In the genomic region with DNA sequence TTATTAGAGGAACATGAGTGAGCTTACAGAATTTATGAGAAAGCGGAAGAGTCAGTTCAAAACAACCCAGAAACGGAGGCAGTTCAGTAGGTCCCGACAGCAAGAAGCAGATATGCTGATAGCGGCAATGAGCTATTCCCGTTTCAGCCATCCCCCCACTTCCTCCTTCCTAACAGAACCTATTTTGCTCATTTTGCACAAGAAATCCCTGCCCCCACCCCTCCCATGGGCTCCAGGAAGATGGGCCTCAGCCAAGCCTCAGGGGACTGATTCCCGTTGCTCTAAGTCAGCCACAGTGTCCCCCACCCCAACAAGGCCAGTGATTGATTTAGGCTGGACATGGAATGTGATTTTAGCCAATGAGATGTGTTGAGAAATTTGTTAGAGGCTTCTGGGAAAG, we compare ENCODE assay signal across 13 cellular contexts.
DNase-seq lines count a peak whose midpoint lies in the region; ATAC-seq and TF ChIP-seq lines count a peak whose summit lies in the region.
"Had no signal": no experiment of that assay in that cellular context is flagged by ENCODE, and none has a peak within 500 bp of the region (broad histone marks: within the 10 kb centered on the region; RNA-seq: fewer than 3 reads in every experiment).

No MANE protein-coding gene starts in this region.

- H3K27ac Mint-ChIP-seq in activated CD4-positive, alpha-beta T cell treated with anti-CD3 and anti-CD28 coated beads, Interleukin-2, amount 10 ng/mL, durations not matched to agents 24 days and 14 days, result peak overlapping the region; percentile 11
- no peak overlapping the region for H3K27ac Mint-ChIP-seq in stimulated activated memory B cell treated with anti-CD40 and anti-IgM and Interleukin-4, amounts not matched to agents 10 μg/mL and 1 μg/mL and 100 μg/mL, for 72 hours
- H3K27ac Mint-ChIP-seq: activated B cell treated with CpG ODN at 0.5 μM for 24 hours had no signal

- H3K27me3 Mint-ChIP-seq in activated CD4-positive, alpha-beta T cell treated with anti-CD3 and anti-CD28 coated beads, Interleukin-2, amount 10 ng/mL, durations not matched to agents 24 days and 14 days, result peaks cover 3% of the 10 kb centered on the region
- H3K27me3 Mint-ChIP-seq in stimulated activated memory B cell treated with anti-CD40 and anti-IgM and Interleukin-4, amounts not matched to agents 10 μg/mL and 1 μg/mL and 100 μg/mL, for 72 hours, result peaks cover 60% of the 10 kb centered on the region

- TF ChIP-seq CTCF in colonic mucosa (IDR thresholded peaks at IDR 0.05) (no peak), lower lobe of right lung (IDR thresholded peaks at IDR 0.05) (no peak), tibial artery (IDR thresholded peaks at IDR 0.05) (no peak)

- no peaks in the 10 kb centered on the region for H3K9me3 ChIP-seq in colonic mucosa
- H3K9me3 ChIP-seq in lower lobe of right lung, result no peaks in the 10 kb centered on the region
- no peaks in the 10 kb centered on the region for H3K9me3 ChIP-seq in tibial artery
- H3K9me3 ChIP-seq: A549 had no signal

- H3K9me3 Mint-ChIP-seq in activated CD4-positive, alpha-beta T cell treated with anti-CD3 and anti-CD28 coated beads, Interleukin-2, amount 10 ng/mL, durations not matched to agents 24 days and 14 days, result no peaks in the 10 kb centered on the region
- no peaks in the 10 kb centered on the region for H3K9me3 Mint-ChIP-seq in stimulated activated memory B cell treated with anti-CD40 and anti-IgM and Interleukin-4, amounts not matched to agents 10 μg/mL and 1 μg/mL and 100 μg/mL, for 72 hours
- H3K9me3 Mint-ChIP-seq: activated B cell treated with CpG ODN at 0.5 μM for 24 hours had no signal

- H3K4me1 Mint-ChIP-seq in activated CD4-positive, alpha-beta T cell treated with anti-CD3 and anti-CD28 coated beads, Interleukin-2, amount 10 ng/mL, durations not matched to agents 24 days and 14 days, result peaks cover 56% of the 10 kb centered on the region
- peaks cover 44% of the 10 kb centered on the region for H3K4me1 Mint-ChIP-seq in stimulated activated memory B cell treated with anti-CD40 and anti-IgM and Interleukin-4, amounts not matched to agents 10 μg/mL and 1 μg/mL and 100 μg/mL, for 72 hours

- no peaks in the 10 kb centered on the region for H3K36me3 ChIP-seq in colonic mucosa
- no peaks in the 10 kb centered on the region for H3K36me3 ChIP-seq in lower lobe of right lung
- no peaks in the 10 kb centered on the region for H3K36me3 ChIP-seq in tibial artery
- no peaks in the 10 kb centered on the region for H3K36me3 ChIP-seq in H7 (replicated peaks; ENCODE audit: control insufficient read depth, insufficient read depth, low read length)

- H3K9ac ChIP-seq in colonic mucosa (ENCODE audit: low read depth in 2 of 2, low read length in 2 of 2), result no peak overlapping the region

- H3K36me3 Mint-ChIP-seq in activated CD4-positive, alpha-beta T cell treated with anti-CD3 and anti-CD28 coated beads, Interleukin-2, amount 10 ng/mL, durations not matched to agents 24 days and 14 days (ENCODE audit: low read depth), result no peaks in the 10 kb centered on the region
- no peaks in the 10 kb centered on the region for H3K36me3 Mint-ChIP-seq in stimulated activated memory B cell treated with anti-CD40 and anti-IgM and Interleukin-4, amounts not matched to agents 10 μg/mL and 1 μg/mL and 100 μg/mL, for 72 hours

- H3K27ac ChIP-seq in colonic mucosa (peak overlapping the region; percentile 53), lower lobe of right lung (peak overlapping the region; percentile 78), tibial artery (peak overlapping the region; percentile 61 to 65)

- no peak overlapping the region for H3K4me3 Mint-ChIP-seq in activated CD4-positive, alpha-beta T cell treated with anti-CD3 and anti-CD28 coated beads, Interleukin-2, amount 10 ng/mL, durations not matched to agents 24 days and 14 days
- no peak overlapping the region for H3K4me3 Mint-ChIP-seq in stimulated activated memory B cell treated with anti-CD40 and anti-IgM and Interleukin-4, amounts not matched to agents 10 μg/mL and 1 μg/mL and 100 μg/mL, for 72 hours
- H3K4me3 Mint-ChIP-seq: activated B cell treated with CpG ODN at 0.5 μM for 24 hours had no signal

- H3K4me3 ChIP-seq in colonic mucosa, result no peak overlapping the region
- H3K4me3 ChIP-seq in lower lobe of right lung, result no peak overlapping the region
- no peak overlapping the region for H3K4me3 ChIP-seq in tibial artery
- no peak overlapping the region for H3K4me3 ChIP-seq in H7 (ENCODE audit: insufficient read depth, low read depth, low read length)
- H3K4me3 ChIP-seq: A549 had no signal

- no peaks in the 10 kb centered on the region for H3K27me3 ChIP-seq in colonic mucosa
- H3K27me3 ChIP-seq in lower lobe of right lung (ENCODE audit: low read depth), result no peaks in the 10 kb centered on the region
- H3K27me3 ChIP-seq in tibial artery, result no peaks in the 10 kb centered on the region
- no peaks in the 10 kb centered on the region for H3K27me3 ChIP-seq in H7 (ENCODE audit: control insufficient read depth, insufficient read depth, low read length)

- DNase-seq in activated CD4-positive, alpha-beta T cell treated with anti-CD3 and anti-CD28 coated beads, Interleukin-2, amount 10 ng/mL, durations not matched to agents 24 days and 14 days, result no peak
- no peak for DNase-seq in activated CD4-positive, alpha-beta T cell treated with anti-CD3 and anti-CD28 coated beads, Interleukin-2, amount 50 U/mL, for 1 hour
- DNase-seq in colonic mucosa (no peak), lower lobe of right lung (peak; percentile 57), tibial artery (peak in 1 of 2 donors; percentile 59), NCI-H82 treated with DMSO at 0.1 percent for 48 hours (lab: John Stamatoyannopoulos, UW; ENCODE audit: unreplicated experiment) (no peak), H7 (no peak)
- DNase-seq: activated B cell treated with CpG ODN at 0.5 μM for 24 hours, NCI-H2081 treated with DMSO at 0.1 percent for 48 hours had no signal

- peak; percentile 15 to 45 for ATAC-seq in lower lobe of right lung
- ATAC-seq in stimulated activated memory B cell treated with anti-CD40 and anti-IgM and Interleukin-4, amounts not matched to agents 10 μg/mL and 1 μg/mL and 100 μg/mL, for 72 hours, result no peak
- ATAC-seq: A549, esophagus mucosa, Panc1 had no signal

- intact Hi-C loops in activated CD4-positive, alpha-beta T cell treated with anti-CD3 and anti-CD28 coated beads, Interleukin-2, amount 10 ng/mL, durations not matched to agents 24 days and 14 days (cut with micrococcal nuclease), result no loop called here
- intact Hi-C loops in colonic mucosa (cut with DNase I) (no loop called here), lower lobe of right lung (cut with DNase I) (no loop called here), tibial artery (cut with DNase I; ENCODE audit: low total_unique reads) (no loop called here)

- H3K4me1 ChIP-seq in colonic mucosa (no peaks in the 10 kb centered on the region), lower lobe of right lung (peaks cover 51% of the 10 kb centered on the region), tibial artery (peaks cover 0 to 38% (median 19%) of the 10 kb centered on the region in 4 donors)
